In genomic region chr9:127941062-127941925, GRCh38 we compare ENCODE assay signal across 1 cellular context.
TF ChIP-seq lines count a peak whose summit lies in the region.

No MANE protein-coding gene starts in this region.

TF ChIP-seq in GM23338, 12 proteins besides CTCF, POLR2A, EP300 and RAD21 (continued from another document):
- TF ChIP-seq, protein P1, sequence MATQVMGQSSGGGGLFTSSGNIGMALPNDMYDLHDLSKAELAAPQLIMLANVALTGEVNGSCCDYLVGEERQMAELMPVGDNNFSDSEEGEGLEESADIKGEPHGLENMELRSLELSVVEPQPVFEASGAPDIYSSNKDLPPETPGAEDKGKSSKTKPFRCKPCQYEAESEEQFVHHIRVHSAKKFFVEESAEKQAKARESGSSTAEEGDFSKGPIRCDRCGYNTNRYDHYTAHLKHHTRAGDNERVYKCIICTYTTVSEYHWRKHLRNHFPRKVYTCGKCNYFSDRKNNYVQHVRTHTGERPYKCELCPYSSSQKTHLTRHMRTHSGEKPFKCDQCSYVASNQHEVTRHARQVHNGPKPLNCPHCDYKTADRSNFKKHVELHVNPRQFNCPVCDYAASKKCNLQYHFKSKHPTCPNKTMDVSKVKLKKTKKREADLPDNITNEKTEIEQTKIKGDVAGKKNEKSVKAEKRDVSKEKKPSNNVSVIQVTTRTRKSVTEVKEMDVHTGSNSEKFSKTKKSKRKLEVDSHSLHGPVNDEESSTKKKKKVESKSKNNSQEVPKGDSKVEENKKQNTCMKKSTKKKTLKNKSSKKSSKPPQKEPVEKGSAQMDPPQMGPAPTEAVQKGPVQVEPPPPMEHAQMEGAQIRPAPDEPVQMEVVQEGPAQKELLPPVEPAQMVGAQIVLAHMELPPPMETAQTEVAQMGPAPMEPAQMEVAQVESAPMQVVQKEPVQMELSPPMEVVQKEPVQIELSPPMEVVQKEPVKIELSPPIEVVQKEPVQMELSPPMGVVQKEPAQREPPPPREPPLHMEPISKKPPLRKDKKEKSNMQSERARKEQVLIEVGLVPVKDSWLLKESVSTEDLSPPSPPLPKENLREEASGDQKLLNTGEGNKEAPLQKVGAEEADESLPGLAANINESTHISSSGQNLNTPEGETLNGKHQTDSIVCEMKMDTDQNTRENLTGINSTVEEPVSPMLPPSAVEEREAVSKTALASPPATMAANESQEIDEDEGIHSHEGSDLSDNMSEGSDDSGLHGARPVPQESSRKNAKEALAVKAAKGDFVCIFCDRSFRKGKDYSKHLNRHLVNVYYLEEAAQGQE (IDR thresholded peaks at IDR 0.05; ENCODE audit: unreplicated experiment), result no peak
- TF ChIP-seq EZH2phosphoT487 (IDR thresholded peaks at IDR 0.05; ENCODE audit: unreplicated experiment), result no peak
TF ChIP-seq in GM23338: peak in this region for 0.
